ENCODE assay signal across 10 cellular contexts in the genomic region with DNA sequence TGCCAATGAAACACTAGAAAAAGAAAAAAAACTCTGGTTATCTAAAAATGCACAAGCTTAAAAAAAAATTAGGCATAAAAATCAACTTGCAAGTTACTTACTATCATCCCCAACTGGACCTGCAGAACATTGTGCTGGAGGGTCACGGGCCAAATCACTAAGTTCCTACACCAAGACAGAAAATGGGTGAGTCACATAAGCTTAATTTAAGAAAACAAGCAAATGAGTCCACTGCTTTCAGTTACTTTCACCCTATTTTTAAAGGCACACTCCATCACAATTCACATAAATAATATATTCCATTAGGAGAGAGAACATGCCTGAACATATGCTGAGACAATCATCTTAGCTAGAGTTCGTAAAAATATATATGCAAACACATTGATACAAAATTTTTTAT. TPM values are rescaled to one million over a fixed set of nuclear protein-coding genes. Genes with fewer than 3 reads are reported as not detected.
DNase-seq lines count a peak whose midpoint lies in the region; ATAC-seq and TF ChIP-seq lines count a peak whose summit lies in the region.
"Had no signal": no experiment of that assay in that cellular context is flagged by ENCODE, and none has a peak within 500 bp of the region (broad histone marks: within the 10 kb centered on the region; RNA-seq: fewer than 3 reads in every experiment).

No MANE protein-coding gene starts in this region.

- H3K27ac Mint-ChIP-seq in IgD-negative memory B cell: peak overlapping the region in 2 of 3 donors; percentile 18 to 31
- H3K27ac Mint-ChIP-seq in central memory CD8-positive, alpha-beta T cell (ENCODE audit: low read depth): peak overlapping the region; percentile 22
- peak overlapping the region in 2 of 3 experiments; percentile 47 to 49 for H3K27ac Mint-ChIP-seq in nephron

- DNase-seq in EL (peak; percentile 31), DMS53 treated with DMSO at 0.1 percent for 48 hours (lab: John Stamatoyannopoulos, UW; ENCODE audit: unreplicated experiment) (no peak), NCI-H748 treated with DMSO at 0.1 percent for 48 hours (lab: John Stamatoyannopoulos, UW) (no peak)
- DNase-seq in central memory CD8-positive, alpha-beta T cell (ENCODE audit: low spot score in 2 of 2): no peak
- no peak for DNase-seq in stimulated activated CD4-positive, alpha-beta T cell treated with anti-CD3 and anti-CD28 coated beads, Interleukin-4, amount 100 ng/mL, for 24 hours
- DNase-seq: adrenal gland, left cardiac atrium had no signal

- peaks cover 41 to 60% (median 47%) of the 10 kb centered on the region in 3 donors for H3K4me1 Mint-ChIP-seq in IgD-negative memory B cell
- peaks cover 73% of the 10 kb centered on the region for H3K4me1 Mint-ChIP-seq in central memory CD8-positive, alpha-beta T cell
- peaks cover 63% of the 10 kb centered on the region for H3K4me1 Mint-ChIP-seq in nephron

- peak overlapping the region in 2 of 4 donors; percentile 48 to 58 for H3K4me3 Mint-ChIP-seq in IgD-negative memory B cell
- peak overlapping the region; percentile 45 for H3K4me3 Mint-ChIP-seq in central memory CD8-positive, alpha-beta T cell
- H3K4me3 Mint-ChIP-seq in nephron: no peak overlapping the region
- H3K4me3 Mint-ChIP-seq: neural crest cell had no signal

- H3K27me3 Mint-ChIP-seq in IgD-negative memory B cell (no peaks in the 10 kb centered on the region), nephron (ENCODE audit: low read depth) (no peaks in the 10 kb centered on the region)
- H3K27me3 Mint-ChIP-seq in central memory CD8-positive, alpha-beta T cell: no peaks in the 10 kb centered on the region

- peaks cover 4% of the 10 kb centered on the region for H3K36me3 Mint-ChIP-seq in IgD-negative memory B cell
- H3K36me3 Mint-ChIP-seq in central memory CD8-positive, alpha-beta T cell (ENCODE audit: insufficient read depth): peaks cover 78% of the 10 kb centered on the region
- H3K36me3 Mint-ChIP-seq in nephron (ENCODE audit: low read depth): peaks cover 68% of the 10 kb centered on the region

- TF ChIP-seq CTCF in nephron (IDR thresholded peaks at IDR 0.05; ENCODE audit: unreplicated experiment in 3 of 3): no peak

- ATAC-seq in central memory CD8-positive, alpha-beta T cell (replicated peaks; ENCODE audit: extremely low read depth, poor library complexity, severe bottlenecking): no peak

- no peaks in the 10 kb centered on the region for H3K9me3 Mint-ChIP-seq in IgD-negative memory B cell
- no peaks in the 10 kb centered on the region for H3K9me3 Mint-ChIP-seq in central memory CD8-positive, alpha-beta T cell
- no peaks in the 10 kb centered on the region for H3K9me3 Mint-ChIP-seq in nephron
- H3K9me3 Mint-ChIP-seq: neural crest cell had no signal

RNA-seq across cellular contexts. Expression of gene UBE2D3, which starts 17.7 kb away (rescaled TPM):
- polyA plus RNA-seq in IgD-negative memory B cell: 396 TPM

RNA-seq across cellular contexts. Expression of gene MANBA, which starts 48.9 kb away (rescaled TPM):
- 32.4 TPM for polyA plus RNA-seq in IgD-negative memory B cell

RNA-seq across cellular contexts. Expression of gene CISD2, which starts 59.1 kb away (rescaled TPM):
- polyA plus RNA-seq in IgD-negative memory B cell: 25.2 TPM
